1 cellular context compared by ENCODE assay signal in genomic region chr1:31665264-31665878, GRCh38.
TF ChIP-seq lines count a peak whose summit lies in the region.

No MANE protein-coding gene starts in this region.

TF ChIP-seq in IMR-90, 13 proteins besides CTCF, POLR2A, EP300 and RAD21:
- TF ChIP-seq FOS (IDR thresholded peaks at IDR 0.05; ENCODE audit: low read depth, low read length) (no peak), ELK1 (IDR thresholded peaks at IDR 0.05; ENCODE audit: borderline replicate concordance, low read depth, low read length) (no peak), CEBPB (IDR thresholded peaks at IDR 0.05; ENCODE audit: low read depth, low read length) (no peak), MAFK (IDR thresholded peaks at IDR 0.05; ENCODE audit: low read depth, low read length) (no peak), MAZ (IDR thresholded peaks at IDR 0.05; ENCODE audit: borderline replicate concordance, low read depth, low read length) (no peak), RCOR1 (IDR thresholded peaks at IDR 0.05; ENCODE audit: insufficient replicate concordance, low read length) (no peak), BHLHE40 (IDR thresholded peaks at IDR 0.05; ENCODE audit: low read depth, low read length) (no peak), MXI1 (IDR thresholded peaks at IDR 0.05; ENCODE audit: borderline replicate concordance, low read depth, low read length) (no peak), NFE2L2 (IDR thresholded peaks at IDR 0.05; ENCODE audit: low read depth, low read length) (no peak), USF2 (IDR thresholded peaks at IDR 0.05; ENCODE audit: low read depth, low read length) (no peak)
